Comparison of ENCODE assay signal across 17 cellular contexts in the genomic region with DNA sequence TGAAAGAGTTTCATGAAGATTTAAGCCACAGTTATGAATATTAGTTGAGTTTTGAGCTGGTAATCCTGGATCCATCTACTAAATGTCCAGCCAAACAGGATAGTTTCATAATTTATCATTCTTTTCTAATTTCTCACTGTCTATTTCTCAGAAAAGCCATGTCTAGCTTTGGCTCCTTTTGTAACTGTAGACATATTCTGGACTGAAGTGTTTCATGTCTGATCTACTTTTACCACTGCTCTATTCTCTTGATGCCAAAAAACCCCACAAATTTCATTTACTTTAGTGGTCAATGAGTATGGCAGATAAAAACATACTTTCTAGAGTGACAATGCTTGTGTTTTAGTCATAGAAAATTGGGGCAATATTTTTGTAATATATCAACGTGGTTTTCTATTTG.
DNase-seq lines count a peak whose midpoint lies in the region; ATAC-seq, FAIRE-seq and TF ChIP-seq lines count a peak whose summit lies in the region.
"Had no signal": no experiment of that assay in that cellular context is flagged by ENCODE, and none has a peak within 500 bp of the region (broad histone marks: within the 10 kb centered on the region; RNA-seq: fewer than 3 reads in every experiment).

No MANE protein-coding gene starts in this region.

- in situ Hi-C loops in mammary epithelial cell (cut with MboI; ENCODE audit: low sequenced_read_pairs in 2 of 2), result loop anchor here in 1 of 2 donors (10.0 kb wide), 1 partner anchor 606 kb away; no protein-coding TSS in a partner anchor

- H3K9me3 Mint-ChIP-seq in MCF 10A (ENCODE audit: unreplicated experiment), result no peaks in the 10 kb centered on the region
- H3K9me3 Mint-ChIP-seq in activated T-helper 17 cell treated with anti-CD3 and anti-CD28 coated beads, Interleukin-2, amount 50 U/mL, for 72 hours, result no peaks in the 10 kb centered on the region
- no peaks in the 10 kb centered on the region for H3K9me3 Mint-ChIP-seq in stimulated activated memory B cell treated with anti-CD40 and anti-IgM and Interleukin-4, amounts not matched to agents 10 μg/mL and 1 μg/mL and 100 μg/mL, for 72 hours
- H3K9me3 Mint-ChIP-seq: GM23338, IgD-negative memory B cell had no signal

- H4K20me1 ChIP-seq in mammary epithelial cell (ENCODE audit: insufficient read depth, low read length), result no peaks in the 10 kb centered on the region

- H3K9me3 ChIP-seq in mammary epithelial cell (replicated peaks; ENCODE audit: insufficient read depth, low read length), result no peaks in the 10 kb centered on the region
- H3K9me3 ChIP-seq: A549, BE2C had no signal

- H3K27ac ChIP-seq in mammary epithelial cell (ENCODE audit: insufficient read depth, low read depth, low read length), result no peak overlapping the region
- H3K27ac ChIP-seq: A549, C4-2B had no signal

- FAIRE-seq in urothelium cell line (lab: Jason Lieb, UNC), result peak; percentile 42
- FAIRE-seq: A549 had no signal

- intact Hi-C loops in MCF 10A (cut with micrococcal nuclease), result no loop called here
- intact Hi-C loops in mammary epithelial cell (cut with micrococcal nuclease), result no loop called here

- DNase-seq in MCF 10A (ENCODE audit: unreplicated experiment), result no peak
- DNase-seq in mammary epithelial cell, result no peak
- DNase-seq in fibroblast of gingiva (ENCODE audit: low read depth), result peak; percentile 8
- DNase-seq in urothelium cell line (ENCODE audit: low spot score), result no peak
- no peak for DNase-seq in DMS53 treated with DMSO at 0.1 percent for 48 hours (lab: John Stamatoyannopoulos, UW; ENCODE audit: unreplicated experiment)
- DNase-seq: BE2C; CD4-positive, alpha-beta memory T cell; DMS153; DND-41; GF-D8; H7 had no signal

- 89% methylated on average over 1 of the region's 1 CpG for WGBS in mammary epithelial cell (ENCODE audit: low coverage, missing lambda C conversion rate)

- H3K4me3 ChIP-seq in mammary epithelial cell (replicated peaks in 1 of 3; ENCODE audit: insufficient read depth in 1 of 3, low read depth in 2 of 3, low read length in 3 of 3), result no peak overlapping the region
- H3K4me3 ChIP-seq: A549, GM23338 had no signal

- no peaks in the 10 kb centered on the region for H3K36me3 Mint-ChIP-seq in MCF 10A (ENCODE audit: insufficient read depth, unreplicated experiment)
- H3K36me3 Mint-ChIP-seq in activated T-helper 17 cell treated with anti-CD3 and anti-CD28 coated beads, Interleukin-2, amount 50 U/mL, for 72 hours (ENCODE audit: low read depth), result no peaks in the 10 kb centered on the region
- H3K36me3 Mint-ChIP-seq in stimulated activated memory B cell treated with anti-CD40 and anti-IgM and Interleukin-4, amounts not matched to agents 10 μg/mL and 1 μg/mL and 100 μg/mL, for 72 hours, result no peaks in the 10 kb centered on the region
- H3K36me3 Mint-ChIP-seq: CD4-positive, alpha-beta memory T cell; IgD-negative memory B cell had no signal

- H3K4me1 ChIP-seq in mammary epithelial cell (ENCODE audit: insufficient read depth, low read length), result peaks cover 10% of the 10 kb centered on the region
- H3K4me1 ChIP-seq: A549 had no signal

- H3K27me3 Mint-ChIP-seq in MCF 10A (ENCODE audit: insufficient read depth, unreplicated experiment), result no peaks in the 10 kb centered on the region
- no peaks in the 10 kb centered on the region for H3K27me3 Mint-ChIP-seq in activated T-helper 17 cell treated with anti-CD3 and anti-CD28 coated beads, Interleukin-2, amount 50 U/mL, for 72 hours
- H3K27me3 Mint-ChIP-seq in stimulated activated memory B cell treated with anti-CD40 and anti-IgM and Interleukin-4, amounts not matched to agents 10 μg/mL and 1 μg/mL and 100 μg/mL, for 72 hours, result no peaks in the 10 kb centered on the region
- H3K27me3 Mint-ChIP-seq: CD4-positive, alpha-beta memory T cell had no signal

- POLR2A ChIA-PET in MCF 10A (lab: Yijun Ruan, JAX), result no interaction called here

- TF ChIP-seq CTCF in MCF 10A (IDR thresholded peaks at IDR 0.05; ENCODE audit: unreplicated experiment) (no peak), mammary epithelial cell (conservative IDR thresholded peaks at IDR 0.05 in 1 of 2, IDR thresholded peaks at IDR 0.05 in 1 of 2; ENCODE audit: extremely low read depth in 1 of 2, insufficient read depth in 1 of 2, low read depth in 1 of 2, low read length in 2 of 2) (no peak)

- CTCF ChIA-PET in MCF 10A (lab: Yijun Ruan, JAX), result interaction anchor here (0.7 to 0.8 kb wide), 2 partner anchors 25 to 532 kb away, joined by 3 to 5 read pairs; no protein-coding TSS in a partner anchor
- CTCF ChIA-PET in mammary epithelial cell (lab: Charles Lee; ENCODE audit: low non-redundant PET), result no interaction called here

- peak overlapping the region; percentile 51 for H3K27ac Mint-ChIP-seq in MCF 10A (ENCODE audit: low read depth, unreplicated experiment)
- H3K27ac Mint-ChIP-seq in activated T-helper 17 cell treated with anti-CD3 and anti-CD28 coated beads, Interleukin-2, amount 50 U/mL, for 72 hours, result peak overlapping the region; percentile 40
- H3K27ac Mint-ChIP-seq in stimulated activated memory B cell treated with anti-CD40 and anti-IgM and Interleukin-4, amounts not matched to agents 10 μg/mL and 1 μg/mL and 100 μg/mL, for 72 hours, result no peak overlapping the region
- H3K27ac Mint-ChIP-seq: GM23338, IgD-negative memory B cell had no signal

- no peak overlapping the region for H3K4me2 ChIP-seq in mammary epithelial cell (ENCODE audit: insufficient read depth, low read depth, low read length)
- H3K4me2 ChIP-seq: A549, GM23338 had no signal

- peaks cover 15% of the 10 kb centered on the region for H3K4me1 Mint-ChIP-seq in MCF 10A (ENCODE audit: insufficient read depth, unreplicated experiment)
- H3K4me1 Mint-ChIP-seq in activated T-helper 17 cell treated with anti-CD3 and anti-CD28 coated beads, Interleukin-2, amount 50 U/mL, for 72 hours, result peaks cover 10% of the 10 kb centered on the region
- no peaks in the 10 kb centered on the region for H3K4me1 Mint-ChIP-seq in stimulated activated memory B cell treated with anti-CD40 and anti-IgM and Interleukin-4, amounts not matched to agents 10 μg/mL and 1 μg/mL and 100 μg/mL, for 72 hours

- no peak overlapping the region for H2AFZ ChIP-seq in mammary epithelial cell (ENCODE audit: low read depth, low read length)
- H2AFZ ChIP-seq: GM23338 had no signal

- no peaks in the 10 kb centered on the region for H3K27me3 ChIP-seq in mammary epithelial cell (ENCODE audit: insufficient read depth, low read length)
- H3K27me3 ChIP-seq: BE2C had no signal

- dilution Hi-C loops in mammary epithelial cell (cut with HindIII; ENCODE audit: low sequenced_read_pairs), result no loop called here

- BruUV-seq in MCF 10A (replicated peaks; lab: Mats Ljungman, UMichigan) (no TSS peak), mammary epithelial cell (replicated peaks; lab: Mats Ljungman, UMichigan) (no TSS peak)

- no peaks in the 10 kb centered on the region for H3K79me2 ChIP-seq in mammary epithelial cell (ENCODE audit: insufficient read depth, low read length)

- no peaks in the 10 kb centered on the region for H3K36me3 ChIP-seq in mammary epithelial cell (ENCODE audit: insufficient read depth, low read length)

- no peak overlapping the region for H3K4me3 Mint-ChIP-seq in MCF 10A (ENCODE audit: unreplicated experiment)
- H3K4me3 Mint-ChIP-seq in activated T-helper 17 cell treated with anti-CD3 and anti-CD28 coated beads, Interleukin-2, amount 50 U/mL, for 72 hours, result no peak overlapping the region
- H3K4me3 Mint-ChIP-seq in stimulated activated memory B cell treated with anti-CD40 and anti-IgM and Interleukin-4, amounts not matched to agents 10 μg/mL and 1 μg/mL and 100 μg/mL, for 72 hours, result no peak overlapping the region
- H3K4me3 Mint-ChIP-seq: CD4-positive, alpha-beta memory T cell; GM23338; IgD-negative memory B cell had no signal

- H3K9ac ChIP-seq in mammary epithelial cell (ENCODE audit: insufficient read depth, low read length), result no peak overlapping the region

- ATAC-seq in activated T-helper 17 cell treated with anti-CD3 and anti-CD28 coated beads, Interleukin-2, amount 50 U/mL, for 72 hours (replicated peaks), result peak; percentile 54
- ATAC-seq in stimulated activated memory B cell treated with anti-CD40 and anti-IgM and Interleukin-4, amounts not matched to agents 10 μg/mL and 1 μg/mL and 100 μg/mL, for 72 hours, result no peak
- ATAC-seq: A549, GM23338 had no signal
